1 cellular context compared by ENCODE assay signal in genomic region chr20:31671324-31671723, GRCh38.
TF ChIP-seq lines count a peak whose summit lies in the region.

No MANE protein-coding gene starts in this region.

TF ChIP-seq in liver, 16 proteins besides CTCF, POLR2A, EP300 and RAD21 (continued from another document):
- no peak for TF ChIP-seq ZBTB33 (IDR thresholded peaks at IDR 0.05)
- no peak for TF ChIP-seq FOXA1 (IDR thresholded peaks at IDR 0.05)
